Comparison of ENCODE assay signal across 10 cellular contexts in the genomic region with DNA sequence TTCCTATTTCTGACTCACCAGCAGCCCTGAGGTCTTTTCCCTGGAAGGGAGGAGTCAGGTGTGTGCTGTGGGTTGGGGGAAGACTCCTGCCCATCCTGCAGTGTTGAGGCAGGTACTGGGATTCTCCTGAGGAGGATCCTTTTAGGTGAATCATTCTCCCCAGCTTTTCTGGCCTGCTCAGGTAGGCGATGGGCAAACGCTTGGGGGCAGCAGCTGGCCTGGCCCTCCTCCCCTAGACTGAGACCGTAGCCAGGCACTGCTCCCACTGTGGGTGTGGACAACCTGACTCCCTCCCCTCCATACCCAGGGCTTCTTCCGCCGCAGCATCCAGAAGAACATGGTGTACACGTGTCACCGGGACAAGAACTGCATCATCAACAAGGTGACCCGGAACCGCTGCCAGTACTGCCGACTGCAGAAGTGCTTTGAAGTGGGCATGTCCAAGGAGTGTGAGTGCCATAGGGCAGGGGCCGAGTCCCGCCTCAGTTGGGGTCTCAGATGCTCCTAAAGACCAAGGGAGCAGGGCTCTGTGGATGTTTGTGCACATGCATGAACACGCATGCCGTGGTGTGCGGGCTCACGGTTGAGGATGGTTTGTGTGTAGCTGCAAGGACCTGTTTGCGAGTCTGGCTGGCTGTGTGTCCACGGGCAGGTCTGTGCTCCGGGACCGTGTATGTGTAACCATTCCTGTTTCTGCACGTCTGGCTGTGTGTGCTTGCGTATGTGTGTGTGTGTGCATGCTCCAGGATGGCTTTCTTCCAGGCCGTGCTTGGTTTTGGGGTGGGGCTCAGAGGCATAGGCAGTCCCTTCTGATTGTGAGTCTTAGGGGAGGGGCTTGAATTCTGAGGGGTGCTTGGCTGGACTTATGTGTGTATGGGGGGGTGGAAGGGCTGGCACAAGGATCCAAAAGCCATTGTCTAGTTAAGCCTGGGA. TPM values are rescaled to one million over a fixed set of nuclear protein-coding genes. Genes with fewer than 3 reads are reported as not detected.
DNase-seq lines count a peak whose midpoint lies in the region; ATAC-seq and TF ChIP-seq lines count a peak whose summit lies in the region.
"Had no signal": no experiment of that assay in that cellular context is flagged by ENCODE, and none has a peak within 500 bp of the region (broad histone marks: within the 10 kb centered on the region; RNA-seq: fewer than 3 reads in every experiment).

No MANE protein-coding gene starts in this region.

- H3K27ac ChIP-seq in left ventricle myocardium inferior (replicated peaks) (peak overlapping the region; percentile 97), rectal smooth muscle tissue (ENCODE audit: low read depth, low read length) (peak overlapping the region; percentile 4)
- H3K27ac ChIP-seq: PC-9 had no signal

- ATAC-seq in activated T-helper 17 cell treated with anti-CD3 and anti-CD28 coated beads, Interleukin-2, amount 50 U/mL, for 72 hours (replicated peaks) = no peak

- in situ Hi-C loops in KBM-7 (cut with MboI; ENCODE audit: low pct_unique_long_range_greater_than_20kb, low sequenced_read_pairs) = no loop called here

- H3K4me3 ChIP-seq in left ventricle myocardium inferior (peak overlapping the region; percentile 78), rectal smooth muscle tissue (ENCODE audit: low read length) (peak overlapping the region; percentile 33)
- H3K4me3 ChIP-seq: PC-9 had no signal

- peak overlapping the region; percentile 63 for H3K27ac Mint-ChIP-seq in HFFc6
- peak overlapping the region; percentile 74 for H3K27ac Mint-ChIP-seq in activated T-helper 17 cell treated with anti-CD3 and anti-CD28 coated beads, Interleukin-2, amount 50 U/mL, for 72 hours

- H3K9me3 ChIP-seq in left ventricle myocardium inferior (replicated peaks) = no peaks in the 10 kb centered on the region

- H3K9me3 Mint-ChIP-seq in HFFc6 = no peaks in the 10 kb centered on the region
- H3K9me3 Mint-ChIP-seq in activated T-helper 17 cell treated with anti-CD3 and anti-CD28 coated beads, Interleukin-2, amount 50 U/mL, for 72 hours = no peaks in the 10 kb centered on the region

- DNase-seq in HFFc6 (no peak), left ventricle myocardium inferior (peak; percentile 58), iPS-NIHi11 (ENCODE audit: low spot score) (no peak), KBM-7 (no peak), NCI-H446 (lab: John Stamatoyannopoulos, UW) (no peak)
- no peak for DNase-seq in stimulated activated CD4-positive, alpha-beta T cell treated with anti-CD3 and anti-CD28 coated beads, Interleukin-4, amount 100 ng/mL, for 24 hours
- DNase-seq: PC-9; stimulated activated CD4-positive, alpha-beta T cell treated with anti-CD3 and anti-CD28 coated beads, Interleukin-15, amount 100 ng/mL, for 24 hours had no signal

- TF ChIP-seq CTCF in HFFc6 (IDR thresholded peaks at IDR 0.05) = no peak
- no peak for TF ChIP-seq CTCF in left ventricle myocardium inferior (IDR thresholded peaks at IDR 0.05; ENCODE audit: borderline replicate concordance)

- H3K4me1 Mint-ChIP-seq in HFFc6 (ENCODE audit: low read depth) = peaks cover 37% of the 10 kb centered on the region
- peaks cover 22% of the 10 kb centered on the region for H3K4me1 Mint-ChIP-seq in activated T-helper 17 cell treated with anti-CD3 and anti-CD28 coated beads, Interleukin-2, amount 50 U/mL, for 72 hours

- H3K27me3 Mint-ChIP-seq in HFFc6 (ENCODE audit: insufficient read depth) = peaks cover 3% of the 10 kb centered on the region
- H3K27me3 Mint-ChIP-seq in activated T-helper 17 cell treated with anti-CD3 and anti-CD28 coated beads, Interleukin-2, amount 50 U/mL, for 72 hours = no peaks in the 10 kb centered on the region

- intact Hi-C loops in left ventricle myocardium inferior (cut with micrococcal nuclease) = loop anchor here (5.0 to 10.0 kb wide), 2 partner anchors 47 to 65 kb away; a partner anchor contains a TSS

- no peak overlapping the region for H3K4me3 Mint-ChIP-seq in HFFc6
- peak overlapping the region; percentile 15 for H3K4me3 Mint-ChIP-seq in activated T-helper 17 cell treated with anti-CD3 and anti-CD28 coated beads, Interleukin-2, amount 50 U/mL, for 72 hours

- H3K4me1 ChIP-seq in left ventricle myocardium inferior (peaks cover 81% of the 10 kb centered on the region), rectal smooth muscle tissue (ENCODE audit: control insufficient read depth, insufficient read depth, low read length) (peaks cover 49% of the 10 kb centered on the region)

- H3K27me3 ChIP-seq in left ventricle myocardium inferior (ENCODE audit: low read depth) (no peaks in the 10 kb centered on the region), rectal smooth muscle tissue (ENCODE audit: control insufficient read depth, insufficient read depth, low read length) (no peaks in the 10 kb centered on the region)

- H3K36me3 ChIP-seq in left ventricle myocardium inferior (peaks cover 58% of the 10 kb centered on the region), rectal smooth muscle tissue (ENCODE audit: control insufficient read depth, insufficient read depth, low read length) (peaks cover 26% of the 10 kb centered on the region)

- H3K36me3 Mint-ChIP-seq in HFFc6 (ENCODE audit: low read depth) = peaks cover 23% of the 10 kb centered on the region
- H3K36me3 Mint-ChIP-seq in activated T-helper 17 cell treated with anti-CD3 and anti-CD28 coated beads, Interleukin-2, amount 50 U/mL, for 72 hours (ENCODE audit: low read depth) = peaks cover 62% of the 10 kb centered on the region

- no peak overlapping the region for H3K9ac ChIP-seq in rectal smooth muscle tissue (ENCODE audit: low read length)

RNA-seq across cellular contexts. Expression of a gene that starts 14.8 kb away (rescaled TPM):
- total RNA-seq in HFFc6 (2021; fragmentation: NEBNext Ultra II Directional; extraction: Animal tissue kit (Norgen Biotek cat#: 25700)) = 1 to 10 TPM in 2 of 6 experiments, under 1 TPM in 4; 0.36 to 1.4 (median 0.81) TPM
- not detected for total RNA-seq in activated T-helper 17 cell treated with anti-CD3 and anti-CD28 coated beads, Interleukin-2, amount 50 U/mL, for 72 hours
- 0.88 TPM for total RNA-seq in left ventricle myocardium inferior
- total RNA-seq: PC-9 had no signal

RNA-seq across cellular contexts. Expression of a gene that starts 40.8 kb away (rescaled TPM):
- 10 to 100 TPM; 27.1 to 32.2 (median 28.8) TPM for total RNA-seq in HFFc6 (2021; fragmentation: NEBNext Ultra II Directional; extraction: Animal tissue kit (Norgen Biotek cat#: 25700))
- total RNA-seq in activated T-helper 17 cell treated with anti-CD3 and anti-CD28 coated beads, Interleukin-2, amount 50 U/mL, for 72 hours = 10 to 100 TPM; 43.7 to 61.9 TPM
- total RNA-seq in left ventricle myocardium inferior = 17.1 TPM
